Comparison of ENCODE assay signal across 8 cellular contexts in the genomic region with DNA sequence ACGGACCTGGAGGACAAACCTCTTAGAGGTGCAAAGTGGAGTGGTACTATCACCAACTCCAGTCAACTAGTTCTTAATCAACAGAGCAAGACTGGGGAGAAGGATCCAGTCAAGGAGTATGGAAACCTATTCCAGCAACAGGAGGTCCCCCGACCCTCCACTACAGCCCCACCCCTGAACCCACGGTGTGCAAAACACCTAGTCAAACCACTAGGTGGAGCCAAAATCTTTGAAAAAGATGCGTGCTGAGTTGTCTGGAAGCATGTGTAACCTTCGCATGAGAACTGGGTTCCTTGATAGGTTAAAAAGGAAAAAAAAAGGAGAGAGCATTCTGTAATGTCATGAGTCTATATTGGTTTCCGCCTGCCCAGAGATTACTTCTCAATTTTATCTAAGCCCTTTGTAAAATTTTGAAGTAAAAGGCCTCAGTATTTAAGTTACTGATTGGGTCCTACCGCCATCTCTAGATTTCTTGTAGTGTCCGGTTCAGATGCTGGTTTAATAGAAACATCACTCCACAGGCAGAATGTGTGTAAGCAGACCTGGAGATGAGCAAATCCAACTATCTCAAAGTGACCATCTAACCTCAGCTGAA.
DNase-seq lines count a peak whose midpoint lies in the region; ATAC-seq and TF ChIP-seq lines count a peak whose summit lies in the region.

No MANE protein-coding gene starts in this region.

- no peaks in the 10 kb centered on the region for H3K36me3 Mint-ChIP-seq in activated CD8-positive, alpha-beta T cell treated with anti-CD3 and anti-CD28 coated beads for 36 hours (ENCODE audit: low read depth)
- H3K36me3 Mint-ChIP-seq in CD8-positive, alpha-beta memory T cell: no peaks in the 10 kb centered on the region

- H3K4me1 Mint-ChIP-seq in activated CD8-positive, alpha-beta T cell treated with anti-CD3 and anti-CD28 coated beads for 36 hours (ENCODE audit: low read depth): no peaks in the 10 kb centered on the region
- no peaks in the 10 kb centered on the region for H3K4me1 Mint-ChIP-seq in CD8-positive, alpha-beta memory T cell

- ATAC-seq in heart left ventricle (peak in 1 of 4 donors; percentile 16), Right ventricle myocardium inferior (no peak)
- ATAC-seq in activated CD8-positive, alpha-beta T cell treated with anti-CD3 and anti-CD28 coated beads for 36 hours: peak; percentile 76

- TF ChIP-seq POLR2A in heart left ventricle (IDR thresholded peaks at IDR 0.05): no peak
- TF ChIP-seq POLR2A in testis (IDR thresholded peaks at IDR 0.05): no peak

- H3K4me3 ChIP-seq in heart left ventricle (no peak overlapping the region), HAP-1 (no peak overlapping the region), testis (no peak overlapping the region)
- no peak overlapping the region for H3K4me3 ChIP-seq in CD8-positive, alpha-beta memory T cell (ENCODE audit: low read length)

- H3K36me3 ChIP-seq in heart left ventricle: no peaks in the 10 kb centered on the region
- no peaks in the 10 kb centered on the region for H3K36me3 ChIP-seq in HAP-1 (replicated peaks)
- H3K36me3 ChIP-seq in testis (ENCODE audit: low read depth, missing control alignments): no peaks in the 10 kb centered on the region
- no peaks in the 10 kb centered on the region for H3K36me3 ChIP-seq in CD8-positive, alpha-beta memory T cell (ENCODE audit: insufficient read depth, low read length)

- POLR2A ChIA-PET in activated CD8-positive, alpha-beta T cell treated with anti-CD3 and anti-CD28 coated beads for 36 hours (lab: Charles Lee): no interaction called here
- POLR2A ChIA-PET in CD8-positive, alpha-beta memory T cell (lab: Charles Lee): no interaction called here

- no peaks in the 10 kb centered on the region for H3K9me3 Mint-ChIP-seq in activated CD8-positive, alpha-beta T cell treated with anti-CD3 and anti-CD28 coated beads for 36 hours
- H3K9me3 Mint-ChIP-seq in CD8-positive, alpha-beta memory T cell: peaks cover 0 to 2% (median 0%) of the 10 kb centered on the region in 5 donors

- no peak overlapping the region for H3K27ac ChIP-seq in heart left ventricle
- no peak overlapping the region for H3K27ac ChIP-seq in testis
- no peak overlapping the region for H3K27ac ChIP-seq in CD8-positive, alpha-beta memory T cell (ENCODE audit: low read depth, low read length)

- H3K4me1 ChIP-seq in heart left ventricle (no peaks in the 10 kb centered on the region), HAP-1 (no peaks in the 10 kb centered on the region), testis (no peaks in the 10 kb centered on the region)
- no peaks in the 10 kb centered on the region for H3K4me1 ChIP-seq in CD8-positive, alpha-beta memory T cell (ENCODE audit: insufficient read depth, low read length)

- H3K27ac Mint-ChIP-seq in activated CD8-positive, alpha-beta T cell treated with anti-CD3 and anti-CD28 coated beads for 36 hours: no peak overlapping the region
- no peak overlapping the region for H3K27ac Mint-ChIP-seq in CD8-positive, alpha-beta memory T cell

- WGBS in heart left ventricle, 4 donors: 42 to 52% (median 45%) methylated on average over 8 of the region's 8 CpGs
- WGBS in testis, 2 donors: 53 to 54% methylated on average over 8 of the region's 8 CpGs

- H3K27me3 ChIP-seq in heart left ventricle (no peaks in the 10 kb centered on the region), HAP-1 (ENCODE audit: low read depth) (0 out of 2 replicates have a peak, but pooled peaks cover 3% of the 10 kb centered on the region), testis (no peaks in the 10 kb centered on the region)
- H3K27me3 ChIP-seq in CD8-positive, alpha-beta memory T cell (ENCODE audit: insufficient read depth, low read length, poor library complexity, severe bottlenecking): peaks cover 3% of the 10 kb centered on the region

- TF ChIP-seq CTCF in heart left ventricle (IDR thresholded peaks at IDR 0.05): peak in 9 of 12 donors; percentile 19 to 50 (median 37)
- peak; percentile 61 for TF ChIP-seq CTCF in activated CD8-positive, alpha-beta T cell treated with anti-CD3 and anti-CD28 coated beads for 36 hours (IDR thresholded peaks at IDR 0.05)
- TF ChIP-seq CTCF in testis (IDR thresholded peaks at IDR 0.05): peak in 2 of 3 experiments; percentile 58 to 63

- DNase-seq in heart left ventricle: no peak
- DNase-seq in Right ventricle myocardium inferior (ENCODE audit: missing footprints): no peak
- peak; percentile 64 to 71 for DNase-seq in HAP-1 (ENCODE audit: low spot score in 2 of 2)
- peak; percentile 52 for DNase-seq in NCI-H1105 (lab: John Stamatoyannopoulos, UW)
- DNase-seq in activated CD8-positive, alpha-beta T cell treated with anti-CD3 and anti-CD28 coated beads for 36 hours: peak; percentile 46
- DNase-seq in iPS-NIHi11 (ENCODE audit: low spot score): peak; percentile 74
- peak; percentile 34 for DNase-seq in testis
- no peak for DNase-seq in CD8-positive, alpha-beta memory T cell

- peaks cover 15% of the 10 kb centered on the region for H3K27me3 Mint-ChIP-seq in activated CD8-positive, alpha-beta T cell treated with anti-CD3 and anti-CD28 coated beads for 36 hours
- peaks cover 5 to 21% of the 10 kb centered on the region in 2 donors for H3K27me3 Mint-ChIP-seq in CD8-positive, alpha-beta memory T cell

- in situ Hi-C loops in HAP-1 (cut with MboI; ENCODE audit: low sequenced_read_pairs): loop anchor here (10.0 kb wide), 1 partner anchor 78 kb away; a partner anchor contains a TSS

- intact Hi-C loops in heart left ventricle (cut with DNase I) (loop anchor here in 5 of 10 donors (2.0 to 10.0 kb wide), 4 partner anchors 78 to 86 kb away; a partner anchor contains a TSS), Right ventricle myocardium inferior (cut with DNase I) (loop anchor here (5.0 kb wide), 1 partner anchor 81 kb away; a partner anchor contains a TSS), testis (cut with DNase I; ENCODE audit: low total_unique reads) (no loop called here)
- intact Hi-C loops in activated CD8-positive, alpha-beta T cell treated with anti-CD3 and anti-CD28 coated beads for 36 hours (cut with micrococcal nuclease): loop anchor here (2.0 kb wide), 1 partner anchor 80 kb away; no protein-coding TSS in a partner anchor

- CTCF ChIA-PET in activated CD8-positive, alpha-beta T cell treated with anti-CD3 and anti-CD28 coated beads for 36 hours (lab: Charles Lee): interaction anchor here (1.1 to 2.7 kb wide), 4 partner anchors 8 to 80 kb away, joined by 3 to 8 read pairs (median 6); no protein-coding TSS in a partner anchor
- CTCF ChIA-PET in CD8-positive, alpha-beta memory T cell (lab: Charles Lee): no interaction called here

- H3K9me3 ChIP-seq in heart left ventricle (no peaks in the 10 kb centered on the region), HAP-1 (no peaks in the 10 kb centered on the region), testis (no peaks in the 10 kb centered on the region)
- no peaks in the 10 kb centered on the region for H3K9me3 ChIP-seq in CD8-positive, alpha-beta memory T cell (ENCODE audit: low read length)

- H3K4me3 Mint-ChIP-seq in activated CD8-positive, alpha-beta T cell treated with anti-CD3 and anti-CD28 coated beads for 36 hours: no peak overlapping the region
- no peak overlapping the region for H3K4me3 Mint-ChIP-seq in CD8-positive, alpha-beta memory T cell

Comparison
In these comparisons a context has a peak if more than half of its experiments do, and no peak if none do; other contexts are left out.
1. DNase-seq: peak in HAP-1 (2 of 2), NCI-H1105 (single experiment), activated CD8-positive, alpha-beta T cell treated with anti-CD3 and anti-CD28 coated beads for 36 hours (single experiment), iPS-NIHi11 (single experiment) and testis (single experiment); none in heart left ventricle (0 of 5), Right ventricle myocardium inferior (single experiment) and CD8-positive, alpha-beta memory T cell (0 of 5).
2. Peak in every context shown above with its lines, with median percentiles within 50 percentile points of each other: CTCF ChIP-seq.